ENCODE assay signal across 15 cellular contexts in genomic region chr18:36314754-36315153, GRCh38. TPM values are rescaled to one million over a fixed set of nuclear protein-coding genes. Genes with fewer than 3 reads are reported as not detected.
DNase-seq lines count a peak whose midpoint lies in the region; ATAC-seq and TF ChIP-seq lines count a peak whose summit lies in the region.
"Had no signal": no experiment of that assay in that cellular context is flagged by ENCODE, and none has a peak within 500 bp of the region (broad histone marks: within the 10 kb centered on the region; RNA-seq: fewer than 3 reads in every experiment).

No MANE protein-coding gene starts in this region.

- no peaks in the 10 kb centered on the region for H3K27me3 ChIP-seq in ACC112 (ENCODE audit: insufficient read depth, low read length)
- H3K27me3 ChIP-seq: BE2C had no signal

- H3K4me1 Mint-ChIP-seq in HFFc6 (ENCODE audit: low read depth), result peaks cover 75% of the 10 kb centered on the region
- H3K4me1 Mint-ChIP-seq: naive B cell had no signal

- DNase-seq in HFFc6, result peak; percentile 76
- peak; percentile 86 for DNase-seq in astrocyte of the hippocampus (ENCODE audit: low read depth, low spot score)
- peak; percentile 94 for DNase-seq in glomerular visceral epithelial cell (ENCODE audit: extremely low spot score)
- no peak for DNase-seq in effector CD4-positive, alpha-beta T cell
- no peak for DNase-seq in stimulated activated naive CD4-positive, alpha-beta T cell (lab: John Stamatoyannopoulos, UW)
- no peak for DNase-seq in SHP77 (lab: John Stamatoyannopoulos, UW)
- DNase-seq: activated CD4-positive, alpha-beta memory T cell treated with anti-CD3 and anti-CD28 coated beads for 36 hours; BE2C; naive B cell; NCI-H1092 had no signal

- ATAC-seq in HG02870 (IDR thresholded peaks at IDR 0.05; ENCODE audit: unreplicated experiment), result no peak
- ATAC-seq: activated naive CD4-positive, alpha-beta T cell treated with anti-CD3 and anti-CD28 coated beads, Interleukin-2, amount 50 U/mL, for 72 hours had no signal

- H3K9me3 Mint-ChIP-seq in HFFc6, result peaks cover 22% of the 10 kb centered on the region

- peak overlapping the region; percentile 91 for H3K27ac ChIP-seq in ACC112 (ENCODE audit: low read depth, low read length)
- H3K27ac ChIP-seq: HL-60 had no signal

- peaks cover 35% of the 10 kb centered on the region for H3K36me3 Mint-ChIP-seq in HFFc6 (ENCODE audit: low read depth)

- peaks cover 52% of the 10 kb centered on the region for H3K4me1 ChIP-seq in ACC112 (ENCODE audit: control insufficient read depth, insufficient read depth, low read length, unreplicated experiment)
- H3K4me1 ChIP-seq: BE2C had no signal

- H3K27me3 Mint-ChIP-seq in HFFc6 (ENCODE audit: insufficient read depth), result peaks cover 1% of the 10 kb centered on the region; the same call in 1 of the 2 replicates

- H3K4me3 ChIP-seq in ACC112 (ENCODE audit: low read depth, low read length), result no peak overlapping the region; the same call in 1 of the 2 replicates

- H3K36me3 ChIP-seq in ACC112 (ENCODE audit: insufficient read depth, low read length), result no peaks in the 10 kb centered on the region
- H3K36me3 ChIP-seq: BE2C had no signal

- H3K4me3 Mint-ChIP-seq in HFFc6, result peak overlapping the region; percentile 53
- H3K4me3 Mint-ChIP-seq: activated CD4-positive, alpha-beta memory T cell treated with anti-CD3 and anti-CD28 coated beads for 36 hours; naive B cell; T-helper 1 cell treated with Interleukin-12 subunit alpha and Interleukin-12 subunit beta and Interleukin-4 antibody, amounts not matched to agents 30 μg/mL and 1 μg/mL, for 36 hours had no signal

- peak overlapping the region; percentile 95 for H3K27ac Mint-ChIP-seq in HFFc6
- H3K27ac Mint-ChIP-seq: activated CD4-positive, alpha-beta memory T cell treated with anti-CD3 and anti-CD28 coated beads for 36 hours; activated naive CD4-positive, alpha-beta T cell treated with anti-CD3 and anti-CD28 coated beads, Interleukin-2, amount 50 U/mL, for 72 hours; naive B cell; T-helper 1 cell treated with Interleukin-12 subunit alpha and Interleukin-12 subunit beta and Interleukin-4 antibody, amounts not matched to agents 30 μg/mL and 1 μg/mL, for 36 hours had no signal

- H2AFZ ChIP-seq in ACC112 (ENCODE audit: low read length, unreplicated experiment), result no peak overlapping the region

- no peak for TF ChIP-seq CTCF in HFFc6 (IDR thresholded peaks at IDR 0.05)

- no peaks in the 10 kb centered on the region for H3K79me2 ChIP-seq in ACC112 (ENCODE audit: control insufficient read depth, insufficient read depth, low read length, unreplicated experiment)

RNA-seq across cellular contexts. Expression of gene FHOD3, which starts 17.2 kb away (rescaled TPM):
- 10 to 100 TPM; 32.8 to 67.6 (median 61.4) TPM for total RNA-seq in HFFc6 (2021; fragmentation: NEBNext Ultra II Directional; extraction: Animal tissue kit (Norgen Biotek cat#: 25700))
- total RNA-seq: activated CD4-positive, alpha-beta memory T cell treated with anti-CD3 and anti-CD28 coated beads for 36 hours; activated naive CD4-positive, alpha-beta T cell treated with anti-CD3 and anti-CD28 coated beads, Interleukin-2, amount 50 U/mL, for 72 hours had no signal

Comparison
In these comparisons a context has a peak if more than half of its experiments do, and no peak if none do; other contexts are left out.
1. DNase-seq: peak in HFFc6 (single experiment), astrocyte of the hippocampus (single experiment) and glomerular visceral epithelial cell (single experiment); none in effector CD4-positive, alpha-beta T cell (single experiment), stimulated activated naive CD4-positive, alpha-beta T cell (0 of 6) and SHP77 (0 of 2).